6 cellular contexts compared by ENCODE assay signal in genomic region chr1:175145899-175146298, GRCh38.
"Had no signal": no experiment of that assay in that cellular context is flagged by ENCODE, and none has a peak within 500 bp of the region (broad histone marks: within the 10 kb centered on the region; RNA-seq: fewer than 3 reads in every experiment).

No MANE protein-coding gene starts in this region.

- H3K27me3 ChIP-seq: ascending aorta, heart left ventricle, sigmoid colon, upper lobe of left lung had no signal

- H3K36me3 ChIP-seq: ascending aorta, heart left ventricle, sigmoid colon, upper lobe of left lung, WERI-Rb-1 had no signal

- H3K27ac ChIP-seq: ascending aorta, heart left ventricle, psoas muscle, sigmoid colon, upper lobe of left lung, WERI-Rb-1 had no signal

- H3K4me3 ChIP-seq: ascending aorta, psoas muscle, sigmoid colon, upper lobe of left lung had no signal

- H3K9me3 ChIP-seq: ascending aorta, heart left ventricle, psoas muscle, sigmoid colon, upper lobe of left lung had no signal

- H3K4me1 ChIP-seq: ascending aorta, psoas muscle had no signal
